In the genomic region with DNA sequence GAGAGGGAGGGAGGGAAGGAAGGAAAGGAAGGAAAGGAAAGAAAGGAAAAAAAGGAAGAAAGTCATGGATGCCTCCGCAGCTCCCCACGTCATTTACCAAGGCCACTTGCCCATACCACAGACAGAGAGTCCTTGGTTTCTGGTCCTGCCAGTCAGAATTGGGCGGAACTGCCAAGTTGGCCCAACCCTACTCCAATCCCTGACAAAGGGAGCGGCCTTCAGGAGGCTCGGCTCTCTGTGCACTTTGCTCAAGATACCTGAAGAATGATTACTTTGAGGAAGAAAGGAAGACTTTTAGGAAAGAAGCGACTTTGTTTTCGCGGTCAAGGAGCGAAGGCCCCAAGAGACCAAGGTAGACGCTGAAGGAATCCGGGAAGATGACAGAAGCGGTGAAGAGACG, we compare ENCODE assay signal across 8 cellular contexts. TPM values are rescaled to one million over a fixed set of nuclear protein-coding genes. Genes with fewer than 3 reads are reported as not detected.
DNase-seq lines count a peak whose midpoint lies in the region; ATAC-seq and TF ChIP-seq lines count a peak whose summit lies in the region.

No MANE protein-coding gene starts in this region.

- H3K36me3 ChIP-seq in HUES6 (ENCODE audit: control insufficient read depth, insufficient read depth, low read length) (no peaks in the 10 kb centered on the region), lower lobe of right lung (no peaks in the 10 kb centered on the region), smooth muscle cell (ENCODE audit: low read depth) (no peaks in the 10 kb centered on the region)

- no peak for DNase-seq in choroid plexus epithelial cell (ENCODE audit: low read depth)
- no peak for DNase-seq in lower lobe of right lung
- DNase-seq in smooth muscle cell (lab: John Stamatoyannopoulos, UW; ENCODE audit: unreplicated experiment), result no peak
- no peak for DNase-seq in KBM-7
- DNase-seq in NCI-H1092 (lab: John Stamatoyannopoulos, UW), result no peak
- DNase-seq in AML-193 (lab: John Stamatoyannopoulos, UW), result no peak

- H3K9ac ChIP-seq in HUES6 (ENCODE audit: low read length) (peak overlapping the region; percentile 29), smooth muscle cell (ENCODE audit: low read depth) (peak overlapping the region; percentile 34)

- no peaks in the 10 kb centered on the region for H3K9me3 ChIP-seq in HUES6 (ENCODE audit: control insufficient read depth, insufficient read depth, low read depth, low read length)
- no peaks in the 10 kb centered on the region for H3K9me3 ChIP-seq in lower lobe of right lung
- no peaks in the 10 kb centered on the region for H3K9me3 ChIP-seq in smooth muscle cell (replicated peaks; ENCODE audit: low read depth)

- H3K4me3 ChIP-seq in HUES6 (ENCODE audit: low read depth, low read length), result peak overlapping the region; percentile 63
- peak overlapping the region; percentile 29 for H3K4me3 ChIP-seq in choroid plexus epithelial cell (ENCODE audit: low read depth, low read length)
- peak overlapping the region; percentile 35 for H3K4me3 ChIP-seq in lower lobe of right lung
- peak overlapping the region; percentile 39 for H3K4me3 ChIP-seq in smooth muscle cell

- H3K27me3 ChIP-seq in HUES6 (ENCODE audit: control insufficient read depth, insufficient read depth, low read length), result 0 out of 2 replicates have a peak, but pooled peaks cover 5% of the 10 kb centered on the region
- peaks cover 10% of the 10 kb centered on the region for H3K27me3 ChIP-seq in lower lobe of right lung (ENCODE audit: low read depth)
- no peaks in the 10 kb centered on the region for H3K27me3 ChIP-seq in smooth muscle cell (ENCODE audit: low read depth)

- peak; percentile 74 to 86 for ATAC-seq in lower lobe of right lung
- ATAC-seq in GM19452 (IDR thresholded peaks at IDR 0.05; ENCODE audit: unreplicated experiment), result no peak

- H3K27ac ChIP-seq in HUES6 (ENCODE audit: low read depth, low read length) (no peak overlapping the region), lower lobe of right lung (peak overlapping the region; percentile 31), smooth muscle cell (ENCODE audit: low read depth) (no peak overlapping the region)

- H3K79me2 ChIP-seq in smooth muscle cell (ENCODE audit: low read depth), result no peaks in the 10 kb centered on the region

- in situ Hi-C loops in KBM-7 (cut with MboI; ENCODE audit: low pct_unique_long_range_greater_than_20kb, low sequenced_read_pairs), result no loop called here

- peak overlapping the region; percentile 81 for H3K4me2 ChIP-seq in smooth muscle cell

- intact Hi-C loops in lower lobe of right lung (cut with DNase I), result no loop called here

- WGBS in smooth muscle cell (ENCODE audit: low lambda C conversion rate), result 46% methylated on average over 13 of the region's 13 CpGs

- TF ChIP-seq CTCF in choroid plexus epithelial cell (conservative IDR thresholded peaks at IDR 0.05; ENCODE audit: low read depth, low read length) (no peak), lower lobe of right lung (IDR thresholded peaks at IDR 0.05) (no peak), smooth muscle cell (IDR thresholded peaks at IDR 0.05; ENCODE audit: borderline replicate concordance, insufficient read depth, poor library complexity, severe bottlenecking) (no peak)

- H2AFZ ChIP-seq in smooth muscle cell (ENCODE audit: low read depth), result peak overlapping the region; percentile 56

- no peaks in the 10 kb centered on the region for H4K20me1 ChIP-seq in smooth muscle cell (ENCODE audit: low read depth)

- H3K4me1 ChIP-seq in HUES6 (ENCODE audit: control insufficient read depth, insufficient read depth, low read length), result peaks cover 25% of the 10 kb centered on the region
- H3K4me1 ChIP-seq in lower lobe of right lung, result peaks cover 4% of the 10 kb centered on the region
- H3K4me1 ChIP-seq in smooth muscle cell (ENCODE audit: low read depth), result peaks cover 5% of the 10 kb centered on the region

- no peaks in the 10 kb centered on the region for H3F3A ChIP-seq in smooth muscle cell (ENCODE audit: low read depth)

RNA-seq across cellular contexts. Expression of gene FXYD4, which starts 49.1 kb away (rescaled TPM):
- total RNA-seq in lower lobe of right lung (not detected), smooth muscle cell (not detected in 2 replicates)
- polyA plus RNA-seq in smooth muscle cell, result not detected in 2 replicates

RNA-seq across cellular contexts. Expression of gene RASGEF1A, which starts 55.5 kb away (rescaled TPM):
- total RNA-seq in lower lobe of right lung (2.7 TPM), smooth muscle cell (5.9 and 8.9 TPM in 2 replicates)
- 7.7 and 7.9 TPM in 2 replicates for polyA plus RNA-seq in smooth muscle cell
